Comparison of ENCODE assay signal across 1 cellular context in genomic region chr12:47058640-47059039, GRCh38. TPM values are rescaled to one million over a fixed set of nuclear protein-coding genes. Genes with fewer than 3 reads are reported as not detected.
"Had no signal": no experiment of that assay in that cellular context is flagged by ENCODE, and none has a peak within 500 bp of the region (broad histone marks: within the 10 kb centered on the region; RNA-seq: fewer than 3 reads in every experiment).

No MANE protein-coding gene starts in this region.

RNA-seq across cellular contexts. Expression of gene PCED1B, which starts 20.8 kb away (rescaled TPM):
- polyA plus RNA-seq: neural cell had no signal
